Comparison of ENCODE assay signal across 9 cellular contexts in the genomic region with DNA sequence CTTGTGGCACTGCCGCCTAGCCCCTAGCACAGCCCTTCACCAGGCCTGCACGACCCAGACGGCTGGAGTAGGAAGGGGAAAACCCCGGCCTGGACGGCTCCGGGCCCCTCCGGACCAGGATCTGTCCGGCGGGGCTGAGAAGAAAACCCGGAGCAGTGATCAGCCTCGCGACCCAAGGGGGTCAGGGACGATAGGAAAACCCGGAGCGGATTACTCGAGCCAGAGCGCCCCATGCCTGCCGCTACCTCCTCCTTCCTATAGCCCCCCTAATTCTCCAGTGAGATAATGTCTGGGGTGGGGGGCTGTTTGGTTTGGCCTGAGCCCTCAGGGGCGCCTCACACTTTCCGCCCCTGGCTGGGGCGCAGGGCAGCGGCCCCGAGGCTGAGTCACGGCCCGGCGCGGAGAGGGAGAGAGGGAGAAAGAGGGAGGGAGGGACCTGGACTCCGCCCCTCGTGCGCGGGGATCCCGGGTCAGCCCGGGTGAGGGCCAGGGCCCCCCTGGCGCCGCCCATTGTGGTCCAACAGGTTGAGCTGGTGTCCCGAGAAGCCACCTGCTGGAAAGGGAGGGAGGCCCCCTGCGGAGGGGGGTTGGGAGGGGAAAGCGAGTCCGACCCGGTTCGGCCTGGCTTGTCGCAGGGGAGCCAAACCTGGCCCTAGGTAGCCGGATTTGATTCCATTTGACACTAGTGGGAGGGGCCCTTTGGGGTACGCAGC. TPM values are rescaled to one million over a fixed set of nuclear protein-coding genes. Genes with fewer than 3 reads are reported as not detected.
DNase-seq lines count a peak whose midpoint lies in the region; ATAC-seq and TF ChIP-seq lines count a peak whose summit lies in the region.
"Had no signal": no experiment of that assay in that cellular context is flagged by ENCODE, and none has a peak within 500 bp of the region (broad histone marks: within the 10 kb centered on the region; RNA-seq: fewer than 3 reads in every experiment).

No MANE protein-coding gene starts in this region.

- DNase-seq in 8988T (peak; percentile 88), NCI-H2227 treated with DMSO at 0.1 percent for 48 hours (lab: John Stamatoyannopoulos, UW) (peak; percentile 83), cardiac fibroblast (ENCODE audit: low read depth in 2 of 2) (peak; percentile 83 to 88), inferior parietal cortex (ENCODE audit: extremely low spot score) (peak; percentile 85), smooth muscle cell (lab: John Stamatoyannopoulos, UW; ENCODE audit: unreplicated experiment) (peak; percentile 93)
- peak; percentile 61 for DNase-seq in activated CD4-positive, CD25-positive, alpha-beta regulatory T cell treated with anti-CD3 and anti-CD28 coated beads, Interleukin-2, amount 50 U/mL, for 16 hours (ENCODE audit: low read depth, low spot score)
- DNase-seq: DND-41 had no signal

- H3K27me3 ChIP-seq in smooth muscle cell (ENCODE audit: low read depth) = no peaks in the 10 kb centered on the region

- peak overlapping the region; percentile 86 for H3K4me2 ChIP-seq in smooth muscle cell

- no peaks in the 10 kb centered on the region for H3K36me3 ChIP-seq in smooth muscle cell (ENCODE audit: low read depth)

- WGBS in smooth muscle cell (ENCODE audit: low lambda C conversion rate) = 1% methylated on average over 31 of the region's 44 CpGs

- peaks cover 28% of the 10 kb centered on the region for H3K79me2 ChIP-seq in smooth muscle cell (ENCODE audit: low read depth)

- H4K20me1 ChIP-seq in smooth muscle cell (ENCODE audit: low read depth) = peaks cover under 1% of the 10 kb centered on the region

- H2AFZ ChIP-seq in smooth muscle cell (ENCODE audit: low read depth) = peak overlapping the region; percentile 63

- TF ChIP-seq POLR2A in GM18526 (IDR thresholded peaks at IDR 0.05; ENCODE audit: extremely low read depth, insufficient read length) = peak; percentile 44

- peaks cover 10% of the 10 kb centered on the region for H3F3A ChIP-seq in smooth muscle cell (ENCODE audit: low read depth)

- peak overlapping the region; percentile 84 for H3K9ac ChIP-seq in smooth muscle cell (ENCODE audit: low read depth)

- peaks cover 16% of the 10 kb centered on the region for H3K4me1 ChIP-seq in smooth muscle cell (ENCODE audit: low read depth)

- H3K4me3 ChIP-seq in cardiac fibroblast (replicated peaks in 1 of 2; ENCODE audit: low read depth in 2 of 2, low read length in 2 of 2) (peak overlapping the region; percentile 68 to 70), smooth muscle cell (peak overlapping the region; percentile 73)

- H3K9me3 ChIP-seq in smooth muscle cell (replicated peaks; ENCODE audit: low read depth) = no peaks in the 10 kb centered on the region

- TF ChIP-seq CTCF in cardiac fibroblast (IDR thresholded peaks at IDR 0.05; ENCODE audit: low read depth, low read length) (peak; percentile 2), smooth muscle cell (IDR thresholded peaks at IDR 0.05; ENCODE audit: borderline replicate concordance, insufficient read depth, poor library complexity, severe bottlenecking) (no peak)

- ATAC-seq in HG03108 (IDR thresholded peaks at IDR 0.05; ENCODE audit: unreplicated experiment) = peak; percentile 41

- H3K27ac ChIP-seq in smooth muscle cell (ENCODE audit: low read depth) = peak overlapping the region; percentile 95

RNA-seq across cellular contexts. Expression of gene ZBTB7B, which starts 1.7 kb away (rescaled TPM):
- 15.3 and 15.5 TPM in 2 replicates for total RNA-seq in smooth muscle cell
- 7.5 and 10.0 TPM in 2 replicates for polyA plus RNA-seq in smooth muscle cell

RNA-seq across cellular contexts. Expression of gene LENEP, which starts 7.5 kb away (rescaled TPM):
- not detected in 2 replicates for total RNA-seq in smooth muscle cell
- polyA plus RNA-seq in smooth muscle cell = not detected in 2 replicates

RNA-seq across cellular contexts. Expression of gene FLAD1, which starts 17.7 kb away (rescaled TPM):
- 30.7 and 31.1 TPM in 2 replicates for total RNA-seq in smooth muscle cell
- polyA plus RNA-seq in smooth muscle cell = 51.4 and 52.1 TPM in 2 replicates

RNA-seq across cellular contexts. Expression of gene CKS1B, which starts 26.4 kb away (rescaled TPM):
- 41.6 and 46.3 TPM in 2 replicates for total RNA-seq in smooth muscle cell
- polyA plus RNA-seq in smooth muscle cell = 115 and 116 TPM in 2 replicates

RNA-seq across cellular contexts. Expression of gene SHC1, which starts 30.3 kb away (rescaled TPM):
- 207 and 216 TPM in 2 replicates for total RNA-seq in smooth muscle cell
- 214 and 249 TPM in 2 replicates for polyA plus RNA-seq in smooth muscle cell

Comparison
In these comparisons a context has a peak if more than half of its experiments do, and no peak if none do; other contexts are left out.
1. Peak in every context shown above with its lines: DNase-seq, ATAC-seq, H3K4me3 ChIP-seq and H3K27ac ChIP-seq.